In genomic region chr9:3401556-3401955, GRCh38 we compare ENCODE assay signal across 13 cellular contexts.
DNase-seq lines count a peak whose midpoint lies in the region; ATAC-seq and TF ChIP-seq lines count a peak whose summit lies in the region.
"Had no signal": no experiment of that assay in that cellular context is flagged by ENCODE, and none has a peak within 500 bp of the region (broad histone marks: within the 10 kb centered on the region; RNA-seq: fewer than 3 reads in every experiment).

No MANE protein-coding gene starts in this region.

- H2BK5ac ChIP-seq in mesendoderm (ENCODE audit: low read length) = no peak overlapping the region

- no peaks in the 10 kb centered on the region for H3K27me3 Mint-ChIP-seq in nephron progenitor cell (ENCODE audit: low read depth, poor library complexity)
- H3K27me3 Mint-ChIP-seq: central memory CD8-positive, alpha-beta T cell; naive B cell had no signal

- H3K18ac ChIP-seq in mesendoderm (ENCODE audit: low read length) = no peak overlapping the region

- H3K4ac ChIP-seq in mesendoderm (ENCODE audit: low read depth, low read length) = no peak overlapping the region

- no peaks in the 10 kb centered on the region for H3K79me2 ChIP-seq in mesendoderm (ENCODE audit: control insufficient read depth, insufficient read depth, low read length)

- peak; percentile 44 for ATAC-seq in Right ventricle myocardium inferior
- no peak for ATAC-seq in left colon
- no peak for ATAC-seq in HG02642 (IDR thresholded peaks at IDR 0.05; ENCODE audit: poor library complexity, unreplicated experiment)

- H3K9ac ChIP-seq in mesendoderm (ENCODE audit: low read length) = no peak overlapping the region

- DNase-seq in Right ventricle myocardium inferior (ENCODE audit: missing footprints) (no peak), cardiac septum (ENCODE audit: low spot score) (no peak), NCI-H2227 treated with DMSO at 0.1 percent for 48 hours (lab: John Stamatoyannopoulos, UW) (peak; percentile 56), cerebellar cortex (ENCODE audit: low spot score) (peak; percentile 69), left colon (no peak), nephron progenitor cell (no peak), mesendoderm (no peak)
- DNase-seq: GF-D8, naive B cell, NCI-H2029 had no signal

- H4K5ac ChIP-seq in mesendoderm (ENCODE audit: low read length) = no peak overlapping the region

- no peaks in the 10 kb centered on the region for H3K79me1 ChIP-seq in mesendoderm (ENCODE audit: low read length)

- no peak overlapping the region for H2BK15ac ChIP-seq in mesendoderm (replicated peaks; ENCODE audit: low read depth)

- no peak overlapping the region for H3K4me2 ChIP-seq in mesendoderm (ENCODE audit: low read length)

- H3K36me3 ChIP-seq in mesendoderm (ENCODE audit: control insufficient read depth, insufficient read depth, low read length) = no peaks in the 10 kb centered on the region
- H3K36me3 ChIP-seq: thoracic aorta had no signal

- H2BK120ac ChIP-seq in mesendoderm (ENCODE audit: low read depth, low read length) = no peak overlapping the region

- no peak overlapping the region for H3K23ac ChIP-seq in mesendoderm (ENCODE audit: low read length)

- H3K4me3 ChIP-seq in mesendoderm (ENCODE audit: low read length) = no peak overlapping the region
- H3K4me3 ChIP-seq: thoracic aorta had no signal

- H2AK5ac ChIP-seq in mesendoderm (ENCODE audit: low read length) = no peak overlapping the region

- H3K27ac ChIP-seq in mesendoderm (ENCODE audit: low read depth, low read length) = no peak overlapping the region
- H3K27ac ChIP-seq: thoracic aorta had no signal

- WGBS in mesendoderm (ENCODE audit: extremely low coverage, insufficient coverage, low lambda C conversion rate) = no CpG with 5 or more reads among the region's 6 CpGs

- H4K8ac ChIP-seq in mesendoderm (ENCODE audit: low read depth, low read length) = no peak overlapping the region

- H3K4me1 Mint-ChIP-seq in nephron progenitor cell = no peaks in the 10 kb centered on the region

- H3K27ac Mint-ChIP-seq in nephron progenitor cell = no peak overlapping the region

- no peak overlapping the region for H3K56ac ChIP-seq in mesendoderm (ENCODE audit: low read length)

- no peaks in the 10 kb centered on the region for H3K27me3 ChIP-seq in mesendoderm (ENCODE audit: insufficient read depth, low read length, poor library complexity)

- intact Hi-C loops in Right ventricle myocardium inferior (cut with DNase I) (no loop called here), cardiac septum (cut with DNase I) (no loop called here), left colon (cut with DNase I, micrococcal nuclease) (no loop called here)

- no peak for TF ChIP-seq CTCF in nephron progenitor cell (IDR thresholded peaks at IDR 0.05)

- no peak overlapping the region for H3K4me3 Mint-ChIP-seq in nephron progenitor cell
- H3K4me3 Mint-ChIP-seq: central memory CD8-positive, alpha-beta T cell had no signal

- peaks cover 10% of the 10 kb centered on the region for H3K36me3 Mint-ChIP-seq in nephron progenitor cell (ENCODE audit: low read depth)
- H3K36me3 Mint-ChIP-seq: naive B cell had no signal

- no peaks in the 10 kb centered on the region for H3K9me3 Mint-ChIP-seq in nephron progenitor cell
- H3K9me3 Mint-ChIP-seq: central memory CD8-positive, alpha-beta T cell had no signal

- no peaks in the 10 kb centered on the region for H3K4me1 ChIP-seq in mesendoderm (ENCODE audit: control insufficient read depth, low read depth, low read length)

Comparison
In these comparisons a context has a peak if more than half of its experiments do, and no peak if none do; other contexts are left out.
1. DNase-seq: peak in NCI-H2227 treated with DMSO at 0.1 percent for 48 hours (single experiment) and cerebellar cortex (single experiment); none in Right ventricle myocardium inferior (single experiment), cardiac septum (single experiment), left colon (0 of 2), nephron progenitor cell (single experiment) and mesendoderm (single experiment).